17 cellular contexts compared by ENCODE assay signal in genomic region chr9:107999890-108000289, GRCh38.
A peak's percentile ranks its signal among the peaks of the same experiment; 100 is the strongest.
DNase-seq lines count a peak whose midpoint lies in the region; TF ChIP-seq lines count a peak whose summit lies in the region.
"Had no signal": no experiment of that assay in that cellular context is flagged by ENCODE, and none has a peak within 500 bp of the region (broad histone marks: within the 10 kb centered on the region; RNA-seq: fewer than 3 reads in every experiment).

No MANE protein-coding gene starts in this region.

- no peaks in the 10 kb centered on the region for H3K9me3 Mint-ChIP-seq in HFFc6

- H3K4me1 Mint-ChIP-seq in HFFc6 (ENCODE audit: low read depth) = peaks cover 9% of the 10 kb centered on the region
- H3K4me1 Mint-ChIP-seq: IgD-negative memory B cell had no signal

- H3K9me3 ChIP-seq in BE2C = no peaks in the 10 kb centered on the region
- H3K9me3 ChIP-seq: HAP-1, SK-N-SH had no signal

- DNase-seq in AG08395 (ENCODE audit: low spot score) (peak; percentile 19), HFFc6 (peak; percentile 23), epithelial cell of esophagus (ENCODE audit: low read depth) (peak; percentile 30), kidney tubule cell (ENCODE audit: low spot score) (peak; percentile 23), NCI-H526 treated with DMSO at 0.1 percent for 48 hours (lab: John Stamatoyannopoulos, UW) (no peak), MV-4-11 (lab: John Stamatoyannopoulos, UW) (no peak), BE2C (no peak), DMS 273 treated with DMSO at 0.1 percent for 48 hours (lab: John Stamatoyannopoulos, UW) (no peak)
- DNase-seq: DMS153, EL, NCI-H187 treated with DMSO at 0.1 percent for 48 hours, NCI-H446 treated with DMSO at 0.1 percent for 48 hours, NCI-H774, SK-N-SH had no signal

- no peaks in the 10 kb centered on the region for H3K4me1 ChIP-seq in BE2C
- H3K4me1 ChIP-seq: HAP-1 had no signal

- H3K4me3 ChIP-seq in epithelial cell of esophagus (ENCODE audit: low read length) = no peak overlapping the region
- no peak overlapping the region for H3K4me3 ChIP-seq in BE2C (ENCODE audit: low read depth, low read length)
- H3K4me3 ChIP-seq: HAP-1 had no signal

- no peak overlapping the region for H3K4me3 Mint-ChIP-seq in HFFc6
- H3K4me3 Mint-ChIP-seq: CD14-positive monocyte, IgD-negative memory B cell had no signal

- H3K27ac Mint-ChIP-seq in HFFc6 = no peak overlapping the region
- H3K27ac Mint-ChIP-seq: CD14-positive monocyte, IgD-negative memory B cell had no signal

- no peaks in the 10 kb centered on the region for H3K36me3 Mint-ChIP-seq in HFFc6 (ENCODE audit: low read depth)
- H3K36me3 Mint-ChIP-seq: IgD-negative memory B cell had no signal

- H3K27me3 Mint-ChIP-seq in HFFc6 (ENCODE audit: insufficient read depth) = peaks cover 5% of the 10 kb centered on the region; the same call in 1 of the 2 replicates

- no peaks in the 10 kb centered on the region for H3K36me3 ChIP-seq in BE2C
- H3K36me3 ChIP-seq: HAP-1 had no signal

- TF ChIP-seq CTCF in HFFc6 (IDR thresholded peaks at IDR 0.05) (no peak), epithelial cell of esophagus (IDR thresholded peaks at IDR 0.05; ENCODE audit: insufficient read depth, low read depth, low read length, missing control alignments) (no peak), BE2C (IDR thresholded peaks at IDR 0.05; ENCODE audit: low read depth, low read length) (no peak)

- H3K27me3 ChIP-seq in BE2C = no peaks in the 10 kb centered on the region

Comparison
In these comparisons a context has a peak if more than half of its experiments do, and no peak if none do; other contexts are left out.
1. DNase-seq: peak in AG08395 (single experiment), HFFc6 (single experiment), epithelial cell of esophagus (single experiment) and kidney tubule cell (single experiment); none in NCI-H526 treated with DMSO at 0.1 percent for 48 hours (single experiment), MV-4-11 (single experiment), BE2C (single experiment) and DMS 273 treated with DMSO at 0.1 percent for 48 hours (single experiment).